In the genomic region with DNA sequence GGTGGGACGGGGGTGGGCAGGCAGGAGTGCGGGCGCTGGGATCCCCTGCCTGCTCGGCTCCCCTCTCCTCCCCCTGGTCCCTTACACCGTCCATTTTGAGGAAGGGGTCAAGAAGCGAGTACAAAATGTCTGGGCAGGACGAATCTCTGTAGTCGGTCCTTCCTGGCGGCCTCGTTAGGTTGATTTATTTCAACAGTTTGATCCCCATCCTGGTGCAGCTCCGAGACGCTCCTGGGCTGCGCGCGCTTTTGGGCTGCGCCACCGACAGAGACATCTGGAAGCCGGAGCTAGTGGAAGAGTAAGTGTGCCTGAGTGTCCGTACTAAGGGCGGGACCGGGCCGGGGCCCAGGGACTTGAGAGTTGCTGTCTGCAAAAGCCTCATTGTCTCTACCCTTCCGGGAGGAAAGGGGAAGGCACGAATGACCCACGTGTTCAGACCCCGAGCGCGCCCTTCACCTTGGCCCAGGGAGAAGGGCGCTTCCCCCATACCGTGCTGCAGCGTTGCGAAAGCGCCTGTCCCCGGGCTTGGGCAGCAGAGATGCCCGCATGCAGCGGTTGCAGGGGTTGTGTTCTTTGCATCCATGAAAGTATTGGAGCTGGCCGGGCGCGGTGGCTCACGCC, we compare ENCODE assay signal across 1 cellular context.
A peak's percentile ranks its signal among the peaks of the same experiment; 100 is the strongest.
TF ChIP-seq lines count a peak whose summit lies in the region.

No MANE protein-coding gene starts in this region.

TF ChIP-seq in HepG2, 621 proteins besides CTCF, POLR2A, EP300 and RAD21 (continued from another document and continues in another):
- TF ChIP-seq NR2F1 (CRISPR knock-in tag; IDR thresholded peaks at IDR 0.05) = peak in 1 of 2 experiments; percentile 22; a peak in 2 of 4 replicates
- TF ChIP-seq ZFAT (CRISPR knock-in tag; conservative IDR thresholded peaks at IDR 0.05) = no peak
- no peak for TF ChIP-seq ZMAT5 (CRISPR knock-in tag; IDR thresholded peaks at IDR 0.05; ENCODE audit: borderline replicate concordance, low read depth)
- TF ChIP-seq TRIM22 (IDR thresholded peaks at IDR 0.05) = no peak
- TF ChIP-seq BCL6 (CRISPR knock-in tag; IDR thresholded peaks at IDR 0.05) = peak; percentile 68
- no peak for TF ChIP-seq ZBTB20 (CRISPR knock-in tag; IDR thresholded peaks at IDR 0.05; ENCODE audit: borderline replicate concordance, low read depth)
- TF ChIP-seq NFKBIZ (CRISPR knock-in tag; IDR thresholded peaks at IDR 0.05) = no peak
- TF ChIP-seq MAFF (IDR thresholded peaks at IDR 0.05; ENCODE audit: low read depth, low read length) = no peak
- TF ChIP-seq HOXA9 (CRISPR knock-in tag; IDR thresholded peaks at IDR 0.05; ENCODE audit: borderline replicate concordance) = no peak
- no peak for TF ChIP-seq ZNF256 (CRISPR knock-in tag; conservative IDR thresholded peaks at IDR 0.05)
- no peak for TF ChIP-seq ZNF737 (CRISPR knock-in tag; IDR thresholded peaks at IDR 0.05; ENCODE audit: borderline replicate concordance)
- TF ChIP-seq, protein P1, sequence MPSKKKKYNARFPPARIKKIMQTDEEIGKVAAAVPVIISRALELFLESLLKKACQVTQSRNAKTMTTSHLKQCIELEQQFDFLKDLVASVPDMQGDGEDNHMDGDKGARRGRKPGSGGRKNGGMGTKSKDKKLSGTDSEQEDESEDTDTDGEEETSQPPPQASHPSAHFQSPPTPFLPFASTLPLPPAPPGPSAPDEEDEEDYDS (CRISPR knock-in tag; IDR thresholded peaks at IDR 0.05) = no peak
- TF ChIP-seq ZKSCAN5 (CRISPR knock-in tag; IDR thresholded peaks at IDR 0.05) = no peak
- TF ChIP-seq HNF1A (IDR thresholded peaks at IDR 0.05; ENCODE audit: low read depth) = no peak
- TF ChIP-seq HNF1A (CRISPR knock-in tag; IDR thresholded peaks at IDR 0.05; ENCODE audit: borderline replicate concordance) = no peak
- TF ChIP-seq ZNF362 (CRISPR knock-in tag; IDR thresholded peaks at IDR 0.05; ENCODE audit: borderline replicate concordance) = no peak
- TF ChIP-seq, protein P2, sequence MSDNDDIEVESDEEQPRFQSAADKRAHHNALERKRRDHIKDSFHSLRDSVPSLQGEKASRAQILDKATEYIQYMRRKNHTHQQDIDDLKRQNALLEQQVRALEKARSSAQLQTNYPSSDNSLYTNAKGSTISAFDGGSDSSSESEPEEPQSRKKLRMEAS (IDR thresholded peaks at IDR 0.05) = peak; percentile 84
- TF ChIP-seq MATR3 (CRISPR knock-in tag; IDR thresholded peaks at IDR 0.05) = no peak
- no peak for TF ChIP-seq CBFB (CRISPR knock-in tag; IDR thresholded peaks at IDR 0.05)
- TF ChIP-seq KDM2A (CRISPR knock-in tag; IDR thresholded peaks at IDR 0.05; ENCODE audit: borderline replicate concordance, low read depth) = no peak; the same call in 1 of the 2 replicates
- peak; percentile 47; the same call in 1 of the 2 replicates for TF ChIP-seq HMG20A (CRISPR knock-in tag; IDR thresholded peaks at IDR 0.05; ENCODE audit: borderline replicate concordance)
- no peak for TF ChIP-seq RFX1 (IDR thresholded peaks at IDR 0.05)
- no peak for TF ChIP-seq BCLAF1 (IDR thresholded peaks at IDR 0.05)
- TF ChIP-seq AHR (CRISPR knock-in tag; IDR thresholded peaks at IDR 0.05) = no peak
- no peak for TF ChIP-seq FOXJ3 (CRISPR knock-in tag; IDR thresholded peaks at IDR 0.05; ENCODE audit: borderline replicate concordance)
- TF ChIP-seq RBFOX2 (IDR thresholded peaks at IDR 0.05; ENCODE audit: low read depth, low read length) = peak; percentile 44; the same call in 1 of the 2 replicates
- TF ChIP-seq ZNF20 (CRISPR knock-in tag; IDR thresholded peaks at IDR 0.05) = no peak
- TF ChIP-seq HNRNPLL (IDR thresholded peaks at IDR 0.05; ENCODE audit: low read depth, low read length, poor library complexity, severe bottlenecking) = no peak
- TF ChIP-seq NFIB (CRISPR knock-in tag; IDR thresholded peaks at IDR 0.05; ENCODE audit: borderline replicate concordance) = no peak
- no peak for TF ChIP-seq EZH2 (conservative IDR thresholded peaks at IDR 0.05; ENCODE audit: low read depth, low read length)
- TF ChIP-seq NR1H2 (CRISPR knock-in tag; IDR thresholded peaks at IDR 0.05; ENCODE audit: borderline replicate concordance, low read depth) = no peak
- TF ChIP-seq ISX (CRISPR knock-in tag; conservative IDR thresholded peaks at IDR 0.05) = no peak
- TF ChIP-seq GATAD2A (CRISPR knock-in tag; IDR thresholded peaks at IDR 0.05) = peak; percentile 80; the same call in 1 of the 2 replicates
- TF ChIP-seq ZNF766 (CRISPR knock-in tag; IDR thresholded peaks at IDR 0.05; ENCODE audit: borderline replicate concordance) = peak; percentile 60; the same call in 1 of the 2 replicates
- TF ChIP-seq ZNF577 (CRISPR knock-in tag; IDR thresholded peaks at IDR 0.05; ENCODE audit: borderline replicate concordance, low read depth) = no peak
- no peak for TF ChIP-seq HNF4G (IDR thresholded peaks at IDR 0.05; ENCODE audit: borderline replicate concordance, low read depth, low read length)
- TF ChIP-seq HNF4G (CRISPR knock-in tag; IDR thresholded peaks at IDR 0.05; ENCODE audit: borderline replicate concordance, low read depth) = no peak
- TF ChIP-seq DMTF1 (CRISPR knock-in tag; IDR thresholded peaks at IDR 0.05) = no peak
- no peak for TF ChIP-seq ZKSCAN8 (CRISPR knock-in tag; IDR thresholded peaks at IDR 0.05; ENCODE audit: borderline replicate concordance)
- peak; percentile 35; the same call in 1 of the 2 replicates for TF ChIP-seq MTA1 (CRISPR knock-in tag; IDR thresholded peaks at IDR 0.05; ENCODE audit: borderline replicate concordance)
- no peak for TF ChIP-seq BRCA1 (CRISPR knock-in tag; IDR thresholded peaks at IDR 0.05)
- TF ChIP-seq DMAP1 (CRISPR knock-in tag; IDR thresholded peaks at IDR 0.05) = peak; percentile 72; the same call in 1 of the 2 replicates
- no peak for TF ChIP-seq HNRNPK (IDR thresholded peaks at IDR 0.05; ENCODE audit: low read depth, low read length, poor library complexity, severe bottlenecking)
- peak; percentile 30; the same call in 1 of the 2 replicates for TF ChIP-seq KMT2A (CRISPR knock-in tag; IDR thresholded peaks at IDR 0.05)
- peak; percentile 71; the same call in 1 of the 2 replicates for TF ChIP-seq RXRA (CRISPR knock-in tag; IDR thresholded peaks at IDR 0.05)
- TF ChIP-seq NKX3-1 (CRISPR knock-in tag; IDR thresholded peaks at IDR 0.05) = no peak; the same call in 1 of the 2 replicates
- no peak for TF ChIP-seq ZFP36 (IDR thresholded peaks at IDR 0.05; ENCODE audit: borderline replicate concordance, low read depth, low read length, partially characterized antibody)
- TF ChIP-seq KLF12 (CRISPR knock-in tag; IDR thresholded peaks at IDR 0.05; ENCODE audit: borderline replicate concordance) = no peak
- no peak for TF ChIP-seq SMARCC2 (IDR thresholded peaks at IDR 0.05)
- TF ChIP-seq HIVEP1 (CRISPR knock-in tag; IDR thresholded peaks at IDR 0.05) = no peak
- peak; percentile 52 for TF ChIP-seq MED1 (CRISPR knock-in tag; IDR thresholded peaks at IDR 0.05)
- no peak for TF ChIP-seq IRF9 (CRISPR knock-in tag; IDR thresholded peaks at IDR 0.05; ENCODE audit: borderline replicate concordance)
- no peak for TF ChIP-seq RBM22 (optimal IDR thresholded peaks at IDR 0.05; ENCODE audit: low read length)
- no peak for TF ChIP-seq CHD4 (IDR thresholded peaks at IDR 0.05; ENCODE audit: borderline replicate concordance, low read length)
- TF ChIP-seq ZNF160 (CRISPR knock-in tag; IDR thresholded peaks at IDR 0.05) = no peak
